ENCODE assay signal across 2 cellular contexts in the genomic region with DNA sequence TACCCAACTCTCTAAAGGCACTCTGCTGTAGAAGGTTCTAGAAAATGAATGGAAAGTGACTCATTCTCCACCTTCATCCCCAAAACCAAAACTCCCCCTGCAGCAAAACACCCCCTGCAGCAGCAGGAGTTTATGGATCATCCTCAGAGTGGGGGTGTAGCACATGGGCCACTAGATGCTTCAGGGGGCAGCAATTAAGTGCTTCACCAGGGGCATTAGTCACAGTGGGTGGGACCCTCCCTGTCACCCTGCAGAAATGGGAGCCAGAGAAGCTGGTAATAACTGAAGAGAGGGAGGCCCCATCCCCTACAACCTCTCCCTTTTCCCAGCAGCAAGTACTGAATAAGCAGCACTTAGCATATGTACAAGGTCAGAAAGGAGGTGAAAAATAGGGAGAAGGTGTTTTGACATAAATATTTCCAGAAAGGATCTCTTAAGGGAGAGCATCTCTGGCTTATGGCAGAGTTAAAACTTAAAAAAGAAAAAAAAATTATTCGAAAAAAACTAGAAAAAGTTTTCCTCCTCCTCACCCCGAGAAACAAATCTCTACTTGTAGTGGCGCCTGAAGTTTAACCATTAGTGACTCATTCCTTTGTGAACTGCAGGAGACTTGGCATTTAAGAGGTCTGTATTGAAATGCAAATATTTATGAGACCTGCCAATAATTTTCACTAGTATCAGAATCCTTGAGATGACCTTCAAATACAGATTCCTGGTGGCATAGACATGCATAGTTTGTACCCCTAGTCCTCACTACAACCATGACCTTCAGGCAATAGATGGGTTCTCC.
TF ChIP-seq lines count a peak whose summit lies in the region.

No MANE protein-coding gene starts in this region.

TF ChIP-seq in SK-N-SH, 30 proteins besides CTCF, POLR2A, EP300 and RAD21 (continued from another document):
- TF ChIP-seq PBX3 (IDR thresholded peaks at IDR 0.05) (no peak), FOSL2 (IDR thresholded peaks at IDR 0.05; ENCODE audit: borderline replicate concordance, low read depth) (no peak), MXI1 (IDR thresholded peaks at IDR 0.05; ENCODE audit: low read depth, low read length) (no peak), RCOR1 (IDR thresholded peaks at IDR 0.05; ENCODE audit: low read length) (no peak), USF2 (IDR thresholded peaks at IDR 0.05; ENCODE audit: borderline replicate concordance, low read depth, low read length) (no peak), USF1 (IDR thresholded peaks at IDR 0.05; ENCODE audit: borderline replicate concordance, low read depth) (no peak), TAF1 (IDR thresholded peaks at IDR 0.05; ENCODE audit: borderline replicate concordance, low read depth, low read length) (no peak), SMC3 (IDR thresholded peaks at IDR 0.05; ENCODE audit: low read depth, low read length) (no peak), MEF2A (IDR thresholded peaks at IDR 0.05; ENCODE audit: borderline replicate concordance, low read depth) (no peak), TEAD4 (IDR thresholded peaks at IDR 0.05; ENCODE audit: borderline replicate concordance, insufficient read depth) (no peak)
- TF ChIP-seq, protein P1, sequence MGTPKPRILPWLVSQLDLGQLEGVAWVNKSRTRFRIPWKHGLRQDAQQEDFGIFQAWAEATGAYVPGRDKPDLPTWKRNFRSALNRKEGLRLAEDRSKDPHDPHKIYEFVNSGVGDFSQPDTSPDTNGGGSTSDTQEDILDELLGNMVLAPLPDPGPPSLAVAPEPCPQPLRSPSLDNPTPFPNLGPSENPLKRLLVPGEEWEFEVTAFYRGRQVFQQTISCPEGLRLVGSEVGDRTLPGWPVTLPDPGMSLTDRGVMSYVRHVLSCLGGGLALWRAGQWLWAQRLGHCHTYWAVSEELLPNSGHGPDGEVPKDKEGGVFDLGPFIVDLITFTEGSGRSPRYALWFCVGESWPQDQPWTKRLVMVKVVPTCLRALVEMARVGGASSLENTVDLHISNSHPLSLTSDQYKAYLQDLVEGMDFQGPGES (IDR thresholded peaks at IDR 0.05; ENCODE audit: low read depth, low read length), result no peak

TF ChIP-seq in SK-N-SH treated with all-trans-retinoic acid at 6 μM for 48 hours, 23 proteins besides CTCF, POLR2A, EP300 and RAD21 (continued from another document):
- TF ChIP-seq, protein P2, sequence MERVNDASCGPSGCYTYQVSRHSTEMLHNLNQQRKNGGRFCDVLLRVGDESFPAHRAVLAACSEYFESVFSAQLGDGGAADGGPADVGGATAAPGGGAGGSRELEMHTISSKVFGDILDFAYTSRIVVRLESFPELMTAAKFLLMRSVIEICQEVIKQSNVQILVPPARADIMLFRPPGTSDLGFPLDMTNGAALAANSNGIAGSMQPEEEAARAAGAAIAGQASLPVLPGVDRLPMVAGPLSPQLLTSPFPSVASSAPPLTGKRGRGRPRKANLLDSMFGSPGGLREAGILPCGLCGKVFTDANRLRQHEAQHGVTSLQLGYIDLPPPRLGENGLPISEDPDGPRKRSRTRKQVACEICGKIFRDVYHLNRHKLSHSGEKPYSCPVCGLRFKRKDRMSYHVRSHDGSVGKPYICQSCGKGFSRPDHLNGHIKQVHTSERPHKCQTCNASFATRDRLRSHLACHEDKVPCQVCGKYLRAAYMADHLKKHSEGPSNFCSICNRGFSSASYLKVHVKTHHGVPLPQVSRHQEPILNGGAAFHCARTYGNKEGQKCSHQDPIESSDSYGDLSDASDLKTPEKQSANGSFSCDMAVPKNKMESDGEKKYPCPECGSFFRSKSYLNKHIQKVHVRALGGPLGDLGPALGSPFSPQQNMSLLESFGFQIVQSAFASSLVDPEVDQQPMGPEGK (CRISPR knock-in tag; IDR thresholded peaks at IDR 0.05; ENCODE audit: borderline replicate concordance), result no peak
- TF ChIP-seq ESRRG (CRISPR knock-in tag; IDR thresholded peaks at IDR 0.05) (no peak), ZFP3 (CRISPR knock-in tag; IDR thresholded peaks at IDR 0.05) (no peak), ZNF70 (CRISPR knock-in tag; IDR thresholded peaks at IDR 0.05) (no peak), ZNF565 (CRISPR knock-in tag; conservative IDR thresholded peaks at IDR 0.05; ENCODE audit: low read depth) (no peak), CSDC2 (CRISPR knock-in tag; IDR thresholded peaks at IDR 0.05) (no peak), ISL1 (CRISPR knock-in tag; IDR thresholded peaks at IDR 0.05) (no peak)
- TF ChIP-seq, protein P3, sequence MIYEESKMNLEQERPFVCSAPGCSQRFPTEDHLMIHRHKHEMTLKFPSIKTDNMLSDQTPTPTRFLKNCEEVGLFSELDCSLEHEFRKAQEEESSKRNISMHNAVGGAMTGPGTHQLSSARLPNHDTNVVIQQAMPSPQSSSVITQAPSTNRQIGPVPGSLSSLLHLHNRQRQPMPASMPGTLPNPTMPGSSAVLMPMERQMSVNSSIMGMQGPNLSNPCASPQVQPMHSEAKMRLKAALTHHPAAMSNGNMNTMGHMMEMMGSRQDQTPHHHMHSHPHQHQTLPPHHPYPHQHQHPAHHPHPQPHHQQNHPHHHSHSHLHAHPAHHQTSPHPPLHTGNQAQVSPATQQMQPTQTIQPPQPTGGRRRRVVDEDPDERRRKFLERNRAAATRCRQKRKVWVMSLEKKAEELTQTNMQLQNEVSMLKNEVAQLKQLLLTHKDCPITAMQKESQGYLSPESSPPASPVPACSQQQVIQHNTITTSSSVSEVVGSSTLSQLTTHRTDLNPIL (CRISPR knock-in tag; IDR thresholded peaks at IDR 0.05; ENCODE audit: low read depth), result no peak
